25 cellular contexts compared by ENCODE assay signal in the genomic region with DNA sequence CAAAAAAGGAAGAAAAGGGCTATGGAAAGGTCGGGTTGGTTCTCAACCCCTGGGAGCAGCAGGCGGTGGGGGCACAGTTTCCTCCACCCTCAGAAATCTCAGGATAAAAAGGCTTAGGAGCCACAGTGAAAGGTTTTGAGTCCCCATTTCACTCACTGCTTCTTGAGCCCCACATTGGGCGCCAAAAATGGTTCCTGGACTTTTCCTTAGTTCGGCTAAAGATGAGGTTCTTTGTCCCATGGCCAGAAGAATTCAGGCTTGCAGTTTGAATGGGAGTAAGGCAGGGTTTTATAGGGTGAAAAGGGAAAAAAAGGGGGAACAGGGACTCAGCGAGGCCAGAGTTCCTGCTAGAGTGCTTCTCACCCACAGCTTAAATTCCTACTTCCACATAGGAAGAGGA.
DNase-seq lines count a peak whose midpoint lies in the region; ATAC-seq, FAIRE-seq and TF ChIP-seq lines count a peak whose summit lies in the region.
"Had no signal": no experiment of that assay in that cellular context is flagged by ENCODE, and none has a peak within 500 bp of the region (broad histone marks: within the 10 kb centered on the region; RNA-seq: fewer than 3 reads in every experiment).

No MANE protein-coding gene starts in this region.

- ATAC-seq in HG03432 (IDR thresholded peaks at IDR 0.05; ENCODE audit: unreplicated experiment), result no peak
- ATAC-seq: heart left ventricle; left cardiac atrium; PC-3; stimulated activated memory B cell treated with anti-CD40 and anti-IgM and Interleukin-4, amounts not matched to agents 10 μg/mL and 1 μg/mL and 100 μg/mL, for 72 hours had no signal

- peaks cover 14% of the 10 kb centered on the region for H3K9me3 Mint-ChIP-seq in MCF 10A (ENCODE audit: unreplicated experiment)

- H3K36me3 ChIP-seq in mammary epithelial cell (ENCODE audit: insufficient read depth, low read length), result no peaks in the 10 kb centered on the region
- H3K36me3 ChIP-seq in adrenal gland (replicated peaks in 1 of 2), result no peaks in the 10 kb centered on the region

- POLR2A ChIA-PET in MCF 10A (lab: Yijun Ruan, JAX), result no interaction called here

- H3K9ac ChIP-seq in mammary epithelial cell (ENCODE audit: insufficient read depth, low read length), result no peak overlapping the region
- H3K9ac ChIP-seq: BLaER1 treated with 17β-estradiol and CSF1 and Interleukin-3, amounts not matched to agents 10 nM and 100 nM had no signal

- no peaks in the 10 kb centered on the region for H3K4me1 Mint-ChIP-seq in MCF 10A (ENCODE audit: insufficient read depth, unreplicated experiment)
- H3K4me1 Mint-ChIP-seq: naive B cell; stimulated activated memory B cell treated with anti-CD40 and anti-IgM and Interleukin-4, amounts not matched to agents 10 μg/mL and 1 μg/mL and 100 μg/mL, for 72 hours had no signal

- no peak for FAIRE-seq in RCC 7860 (lab: Jason Lieb, UNC)

- H3K27me3 Mint-ChIP-seq in MCF 10A (ENCODE audit: insufficient read depth, unreplicated experiment), result no peaks in the 10 kb centered on the region
- H3K27me3 Mint-ChIP-seq: dendritic cell treated with granulocyte-macrophage colony-stimulating factor and Interleukin-4, amounts not matched to agents 40 ng/mL and 50 ng/mL, for 4 days; naive B cell; stimulated activated memory B cell treated with anti-CD40 and anti-IgM and Interleukin-4, amounts not matched to agents 10 μg/mL and 1 μg/mL and 100 μg/mL, for 72 hours had no signal

- H3K4me2 ChIP-seq in mammary epithelial cell (ENCODE audit: insufficient read depth, low read depth, low read length), result no peak overlapping the region
- H3K4me2 ChIP-seq: BLaER1 treated with 17β-estradiol and CSF1 and Interleukin-3, amounts not matched to agents 10 nM and 100 nM; smooth muscle cell had no signal

- no peaks in the 10 kb centered on the region for H3K79me2 ChIP-seq in mammary epithelial cell (ENCODE audit: insufficient read depth, low read length)

- intact Hi-C loops in mammary epithelial cell (cut with micrococcal nuclease) (no loop called here), MCF 10A (cut with micrococcal nuclease) (no loop called here), adrenal gland (cut with DNase I) (no loop called here)

- in situ Hi-C loops in mammary epithelial cell (cut with MboI; ENCODE audit: low sequenced_read_pairs in 2 of 2), result no loop called here

- DNase-seq in mammary epithelial cell, result peak; percentile 6
- no peak for DNase-seq in MCF 10A (ENCODE audit: unreplicated experiment)
- DNase-seq in NCI-H69 (lab: John Stamatoyannopoulos, UW), result peak; percentile 34
- DNase-seq in fibroblast of pulmonary artery (ENCODE audit: low read depth), result peak; percentile 18
- no peak for DNase-seq in RCC 7860 (ENCODE audit: low spot score)
- no peak for DNase-seq in adrenal gland
- DNase-seq: activated CD4-positive, alpha-beta T cell treated with anti-CD3 and anti-CD28 coated beads, Interleukin-2, amount 50 U/mL, for 4 hours; activated CD8-positive, alpha-beta memory T cell treated with anti-CD3 and anti-CD28 coated beads, Interleukin-2, amount 50 U/mL, for 4 hours; activated naive CD4-positive, alpha-beta T cell treated with anti-CD3 and anti-CD28 coated beads, Interleukin-2, amount 50 U/mL, for 16 hours; aorta; Calu3; caudate nucleus; heart left ventricle; KG1; left cardiac atrium; naive B cell; NCI-H187 treated with DMSO at 0.1 percent for 48 hours; PC-3; SHP77; stimulated activated CD4-positive, alpha-beta T cell treated with anti-CD3 and anti-CD28 coated beads, Interleukin-2, amount 100 ng/mL, for 48 hours had no signal

- peaks cover 23% of the 10 kb centered on the region for H3K9me3 ChIP-seq in mammary epithelial cell (replicated peaks; ENCODE audit: insufficient read depth, low read length)
- peaks cover 0 to 44% (median 0%) of the 10 kb centered on the region in 3 donors for H3K9me3 ChIP-seq in adrenal gland (replicated peaks in 1 of 3)

- H4K20me1 ChIP-seq in mammary epithelial cell (ENCODE audit: insufficient read depth, low read length), result no peaks in the 10 kb centered on the region
- H4K20me1 ChIP-seq: BLaER1 treated with 17β-estradiol and CSF1 and Interleukin-3, amounts not matched to agents 10 nM and 100 nM had no signal

- 100% methylated on average over 4 of the region's 5 CpGs for WGBS in mammary epithelial cell (ENCODE audit: low coverage, missing lambda C conversion rate)
- WGBS in adrenal gland, 4 donors, result 95 to 98% (median 97%) methylated on average over 5 of the region's 5 CpGs

- no peak overlapping the region for H3K27ac ChIP-seq in mammary epithelial cell (ENCODE audit: insufficient read depth, low read depth, low read length)
- no peak overlapping the region for H3K27ac ChIP-seq in adrenal gland
- H3K27ac ChIP-seq: BLaER1 treated with 17β-estradiol and CSF1 and Interleukin-3, amounts not matched to agents 10 nM and 100 nM; heart left ventricle had no signal

- TF ChIP-seq CTCF in mammary epithelial cell (conservative IDR thresholded peaks at IDR 0.05 in 1 of 2, IDR thresholded peaks at IDR 0.05 in 1 of 2; ENCODE audit: extremely low read depth in 1 of 2, insufficient read depth in 1 of 2, low read depth in 1 of 2, low read length in 2 of 2), result no peak
- no peak for TF ChIP-seq CTCF in MCF 10A (IDR thresholded peaks at IDR 0.05; ENCODE audit: unreplicated experiment)
- TF ChIP-seq CTCF in fibroblast of pulmonary artery (IDR thresholded peaks at IDR 0.05; ENCODE audit: low read length, missing control alignments), result no peak
- no peak for TF ChIP-seq CTCF in adrenal gland (IDR thresholded peaks at IDR 0.05)

- H3K27ac Mint-ChIP-seq in MCF 10A (ENCODE audit: low read depth, unreplicated experiment), result no peak overlapping the region
- H3K27ac Mint-ChIP-seq: dendritic cell treated with granulocyte-macrophage colony-stimulating factor and Interleukin-4, amounts not matched to agents 40 ng/mL and 50 ng/mL, for 4 days; naive B cell; stimulated activated memory B cell treated with anti-CD40 and anti-IgM and Interleukin-4, amounts not matched to agents 10 μg/mL and 1 μg/mL and 100 μg/mL, for 72 hours had no signal

- no peak for TF ChIP-seq POLR2A in adrenal gland (IDR thresholded peaks at IDR 0.05)

- no peak overlapping the region for H3K4me3 Mint-ChIP-seq in MCF 10A (ENCODE audit: unreplicated experiment)
- H3K4me3 Mint-ChIP-seq: dendritic cell treated with granulocyte-macrophage colony-stimulating factor and Interleukin-4, amounts not matched to agents 40 ng/mL and 50 ng/mL, for 4 days; stimulated activated memory B cell treated with anti-CD40 and anti-IgM and Interleukin-4, amounts not matched to agents 10 μg/mL and 1 μg/mL and 100 μg/mL, for 72 hours had no signal

- H3K36me3 Mint-ChIP-seq in MCF 10A (ENCODE audit: insufficient read depth, unreplicated experiment), result peaks cover 12% of the 10 kb centered on the region

- H3K4me3 ChIP-seq in mammary epithelial cell (replicated peaks in 1 of 3; ENCODE audit: insufficient read depth in 1 of 3, low read depth in 2 of 3, low read length in 3 of 3) (no peak overlapping the region), fibroblast of pulmonary artery (replicated peaks; ENCODE audit: low read depth, low read length) (no peak overlapping the region), adrenal gland (no peak overlapping the region)
- H3K4me3 ChIP-seq: heart left ventricle, smooth muscle cell had no signal

- H3K4me1 ChIP-seq in mammary epithelial cell (ENCODE audit: insufficient read depth, low read length) (no peaks in the 10 kb centered on the region), adrenal gland (replicated peaks in 1 of 2) (no peaks in the 10 kb centered on the region)
- H3K4me1 ChIP-seq: BLaER1 treated with 17β-estradiol and CSF1 and Interleukin-3, amounts not matched to agents 10 nM and 100 nM; heart left ventricle had no signal

- no peak overlapping the region for H2AFZ ChIP-seq in mammary epithelial cell (ENCODE audit: low read depth, low read length)

- CTCF ChIA-PET in mammary epithelial cell (lab: Charles Lee; ENCODE audit: low non-redundant PET) (no interaction called here), MCF 10A (lab: Yijun Ruan, JAX) (no interaction called here)

- dilution Hi-C loops in mammary epithelial cell (cut with HindIII; ENCODE audit: low sequenced_read_pairs), result no loop called here

- H3K27me3 ChIP-seq in mammary epithelial cell (ENCODE audit: insufficient read depth, low read length) (no peaks in the 10 kb centered on the region), adrenal gland (no peaks in the 10 kb centered on the region)
- H3K27me3 ChIP-seq: BLaER1 treated with 17β-estradiol and CSF1 and Interleukin-3, amounts not matched to agents 10 nM and 100 nM; heart left ventricle had no signal

- BruUV-seq in mammary epithelial cell (replicated peaks; lab: Mats Ljungman, UMichigan) (no TSS peak), MCF 10A (replicated peaks; lab: Mats Ljungman, UMichigan) (no TSS peak)

Comparison
In these comparisons a context has a peak if more than half of its experiments do, and no peak if none do; other contexts are left out.
1. DNase-seq: peak in mammary epithelial cell (single experiment), NCI-H69 (single experiment) and fibroblast of pulmonary artery (single experiment); none in MCF 10A (single experiment), RCC 7860 (single experiment) and adrenal gland (0 of 7).